Comparison of ENCODE assay signal across 1 cellular context in genomic region chr3:58573638-58574037, GRCh38.
TF ChIP-seq lines count a peak whose summit lies in the region.

No MANE protein-coding gene starts in this region.

TF ChIP-seq in GM23338, 12 proteins besides CTCF, POLR2A, EP300 and RAD21 (continued from another document):
- no peak for TF ChIP-seq ZNF462 (CRISPR knock-in tag; IDR thresholded peaks at IDR 0.05)
- TF ChIP-seq STAT1 (IDR thresholded peaks at IDR 0.05; ENCODE audit: unreplicated experiment), result no peak
- no peak for TF ChIP-seq JUNB (IDR thresholded peaks at IDR 0.05; ENCODE audit: unreplicated experiment)
- TF ChIP-seq POLR2AphosphoS5 (IDR thresholded peaks at IDR 0.05; ENCODE audit: low read depth), result no peak
- no peak for TF ChIP-seq NANOG (IDR thresholded peaks at IDR 0.05; ENCODE audit: borderline replicate concordance)
- TF ChIP-seq EZH2 (IDR thresholded peaks at IDR 0.05; ENCODE audit: low read depth, unreplicated experiment), result no peak
- TF ChIP-seq CREB1 (CRISPR knock-in tag; IDR thresholded peaks at IDR 0.05; ENCODE audit: low read depth), result no peak
- TF ChIP-seq, protein P1, sequence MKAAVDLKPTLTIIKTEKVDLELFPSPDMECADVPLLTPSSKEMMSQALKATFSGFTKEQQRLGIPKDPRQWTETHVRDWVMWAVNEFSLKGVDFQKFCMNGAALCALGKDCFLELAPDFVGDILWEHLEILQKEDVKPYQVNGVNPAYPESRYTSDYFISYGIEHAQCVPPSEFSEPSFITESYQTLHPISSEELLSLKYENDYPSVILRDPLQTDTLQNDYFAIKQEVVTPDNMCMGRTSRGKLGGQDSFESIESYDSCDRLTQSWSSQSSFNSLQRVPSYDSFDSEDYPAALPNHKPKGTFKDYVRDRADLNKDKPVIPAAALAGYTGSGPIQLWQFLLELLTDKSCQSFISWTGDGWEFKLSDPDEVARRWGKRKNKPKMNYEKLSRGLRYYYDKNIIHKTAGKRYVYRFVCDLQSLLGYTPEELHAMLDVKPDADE (IDR thresholded peaks at IDR 0.05), result no peak
